In the genomic region with DNA sequence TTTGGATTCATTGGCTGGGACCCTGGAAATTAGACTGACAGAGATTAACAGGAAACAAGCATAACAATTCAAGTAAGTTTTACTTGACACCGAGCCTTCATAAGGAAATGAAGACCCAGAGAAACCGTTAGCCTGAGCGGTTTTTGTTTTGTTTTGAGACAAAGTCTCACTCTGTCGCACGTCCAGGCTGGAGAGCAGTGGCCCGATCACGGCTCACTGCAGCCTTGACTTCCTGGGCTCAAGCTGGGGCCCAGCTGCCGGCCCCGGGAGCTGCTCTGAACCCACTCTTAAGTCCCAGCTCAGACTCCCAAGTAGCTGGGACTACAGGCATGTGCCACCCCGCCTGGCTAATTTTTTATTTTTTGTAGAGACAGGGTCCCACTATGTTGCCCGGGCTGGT, we compare ENCODE assay signal across 8 cellular contexts.
DNase-seq lines count a peak whose midpoint lies in the region; ATAC-seq and TF ChIP-seq lines count a peak whose summit lies in the region.

No MANE protein-coding gene starts in this region.

- H3K27me3 Mint-ChIP-seq in activated CD8-positive, alpha-beta memory T cell treated with anti-CD3 and anti-CD28 coated beads, Interleukin-2, amount 10 ng/mL, durations not matched to agents 7 days and 5 days, result no peaks in the 10 kb centered on the region
- peaks cover 14% of the 10 kb centered on the region for H3K27me3 Mint-ChIP-seq in endothelial cell (ENCODE audit: unreplicated experiment)
- H3K27me3 Mint-ChIP-seq in stimulated activated memory B cell treated with anti-CD40 and anti-IgM and Interleukin-4, amounts not matched to agents 10 μg/mL and 1 μg/mL and 100 μg/mL, for 72 hours, result no peaks in the 10 kb centered on the region

- H3K27ac Mint-ChIP-seq in activated CD8-positive, alpha-beta memory T cell treated with anti-CD3 and anti-CD28 coated beads, Interleukin-2, amount 10 ng/mL, durations not matched to agents 7 days and 5 days, result peak overlapping the region; percentile 99
- H3K27ac Mint-ChIP-seq in endothelial cell (ENCODE audit: unreplicated experiment), result peak overlapping the region; percentile 86
- peak overlapping the region; percentile 100 for H3K27ac Mint-ChIP-seq in stimulated activated memory B cell treated with anti-CD40 and anti-IgM and Interleukin-4, amounts not matched to agents 10 μg/mL and 1 μg/mL and 100 μg/mL, for 72 hours

- no peak for TF ChIP-seq CTCF in endothelial cell (IDR thresholded peaks at IDR 0.05; ENCODE audit: unreplicated experiment)

- peak; percentile 42 for ATAC-seq in activated CD8-positive, alpha-beta memory T cell treated with anti-CD3 and anti-CD28 coated beads, Interleukin-2, amount 10 ng/mL, durations not matched to agents 7 days and 5 days
- peak; percentile 59 for ATAC-seq in stimulated activated memory B cell treated with anti-CD40 and anti-IgM and Interleukin-4, amounts not matched to agents 10 μg/mL and 1 μg/mL and 100 μg/mL, for 72 hours

- peak overlapping the region; percentile 96 for H3K27ac ChIP-seq in KOPT-K1 (ENCODE audit: low read depth, low read length, poor library complexity, severe bottlenecking)

- no peaks in the 10 kb centered on the region for H3K9me3 ChIP-seq in KOPT-K1 (ENCODE audit: insufficient read depth, low read length, poor library complexity, severe bottlenecking)

- peaks cover 90% of the 10 kb centered on the region for H3K4me1 Mint-ChIP-seq in activated CD8-positive, alpha-beta memory T cell treated with anti-CD3 and anti-CD28 coated beads, Interleukin-2, amount 10 ng/mL, durations not matched to agents 7 days and 5 days
- H3K4me1 Mint-ChIP-seq in endothelial cell (ENCODE audit: unreplicated experiment), result peaks cover 67% of the 10 kb centered on the region
- H3K4me1 Mint-ChIP-seq in stimulated activated memory B cell treated with anti-CD40 and anti-IgM and Interleukin-4, amounts not matched to agents 10 μg/mL and 1 μg/mL and 100 μg/mL, for 72 hours, result peaks cover 95% of the 10 kb centered on the region

- DNase-seq in activated CD8-positive, alpha-beta memory T cell treated with anti-CD3 and anti-CD28 coated beads, Interleukin-2, amount 10 ng/mL, durations not matched to agents 7 days and 5 days, result peak; percentile 82
- no peak for DNase-seq in activated CD8-positive, alpha-beta memory T cell treated with anti-CD3 and anti-CD28 coated beads, Interleukin-2, amount 50 U/mL, for 48 hours
- DNase-seq in endothelial cell (ENCODE audit: low spot score) (no peak), NCI-H446 (lab: John Stamatoyannopoulos, UW) (no peak), epidermal melanocyte (ENCODE audit: insufficient read length, low spot score) (no peak), HPDE6-E6E7 (ENCODE audit: extremely low spot score) (no peak)

- H3K36me3 Mint-ChIP-seq in activated CD8-positive, alpha-beta memory T cell treated with anti-CD3 and anti-CD28 coated beads, Interleukin-2, amount 10 ng/mL, durations not matched to agents 7 days and 5 days, result peaks cover 34% of the 10 kb centered on the region
- H3K36me3 Mint-ChIP-seq in endothelial cell (ENCODE audit: low read depth, unreplicated experiment), result peaks cover 14% of the 10 kb centered on the region
- H3K36me3 Mint-ChIP-seq in stimulated activated memory B cell treated with anti-CD40 and anti-IgM and Interleukin-4, amounts not matched to agents 10 μg/mL and 1 μg/mL and 100 μg/mL, for 72 hours, result peaks cover 43% of the 10 kb centered on the region

- no peaks in the 10 kb centered on the region for H3K9me3 Mint-ChIP-seq in activated CD8-positive, alpha-beta memory T cell treated with anti-CD3 and anti-CD28 coated beads, Interleukin-2, amount 10 ng/mL, durations not matched to agents 7 days and 5 days (ENCODE audit: low read depth)
- H3K9me3 Mint-ChIP-seq in endothelial cell (ENCODE audit: unreplicated experiment), result no peaks in the 10 kb centered on the region
- peaks cover 4% of the 10 kb centered on the region for H3K9me3 Mint-ChIP-seq in stimulated activated memory B cell treated with anti-CD40 and anti-IgM and Interleukin-4, amounts not matched to agents 10 μg/mL and 1 μg/mL and 100 μg/mL, for 72 hours

- H3K36me3 ChIP-seq in KOPT-K1 (ENCODE audit: insufficient read depth, low read length), result peaks cover 39% of the 10 kb centered on the region

- peak overlapping the region; percentile 86 for H3K4me3 Mint-ChIP-seq in activated CD8-positive, alpha-beta memory T cell treated with anti-CD3 and anti-CD28 coated beads, Interleukin-2, amount 10 ng/mL, durations not matched to agents 7 days and 5 days
- H3K4me3 Mint-ChIP-seq in endothelial cell (ENCODE audit: unreplicated experiment), result no peak overlapping the region
- peak overlapping the region; percentile 85 for H3K4me3 Mint-ChIP-seq in stimulated activated memory B cell treated with anti-CD40 and anti-IgM and Interleukin-4, amounts not matched to agents 10 μg/mL and 1 μg/mL and 100 μg/mL, for 72 hours

- CTCF ChIA-PET in activated CD8-positive, alpha-beta memory T cell treated with anti-CD3 and anti-CD28 coated beads, Interleukin-2, amount 10 ng/mL, durations not matched to agents 7 days and 5 days (lab: Charles Lee), result interaction anchor here (0.9 to 3.0 kb wide), 8 partner anchors 8 to 130 kb away, joined by 3 to 10 read pairs (median 6); no protein-coding TSS in a partner anchor
